In the genomic region with DNA sequence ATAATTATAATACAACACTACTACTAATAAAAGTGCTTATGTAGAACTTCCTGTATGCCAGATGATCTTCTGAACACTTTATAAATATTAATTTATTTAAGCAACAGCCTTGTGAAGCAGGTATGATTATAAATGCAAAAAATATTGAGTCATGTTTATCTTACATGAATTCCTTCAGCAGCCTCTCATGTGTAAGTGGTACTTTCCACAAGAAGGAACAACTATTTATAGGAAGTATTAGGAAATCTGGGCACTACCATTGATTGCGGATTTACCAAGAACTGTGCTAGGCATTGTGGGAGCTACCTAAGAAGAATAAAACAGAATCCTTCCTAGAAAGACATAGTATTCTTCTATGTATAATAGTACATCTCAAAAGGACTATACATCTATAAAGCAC, we compare ENCODE assay signal across 17 cellular contexts. TPM values are rescaled to one million over a fixed set of nuclear protein-coding genes. Genes with fewer than 3 reads are reported as not detected.
"Had no signal": no experiment of that assay in that cellular context is flagged by ENCODE, and none has a peak within 500 bp of the region (broad histone marks: within the 10 kb centered on the region; RNA-seq: fewer than 3 reads in every experiment).

No MANE protein-coding gene starts in this region.

- ATAC-seq: body of pancreas; gastroesophageal sphincter; left lobe of liver; psoas muscle; right lobe of liver; stimulated activated naive CD8-positive, alpha-beta T cell treated with anti-CD3 and anti-CD28 coated beads, Interleukin-15, Interleukin-2, amounts not matched to agents 100 U/mL and 50 U/mL, for 24 hours; WTC11 had no signal

- H3K27me3 ChIP-seq: body of pancreas, gastroesophageal sphincter, right lobe of liver had no signal

- H3K4me3 ChIP-seq: body of pancreas, gastroesophageal sphincter, psoas muscle, right lobe of liver, smooth muscle cell had no signal

- H3K27ac ChIP-seq: body of pancreas, gastroesophageal sphincter, psoas muscle, right lobe of liver had no signal

- H3K36me3 ChIP-seq: gastroesophageal sphincter, right lobe of liver had no signal

- H3K4me1 ChIP-seq: body of pancreas had no signal

- H3K9me3 ChIP-seq: body of pancreas, gastroesophageal sphincter, psoas muscle, right lobe of liver had no signal

- DNase-seq: activated CD4-positive, alpha-beta memory T cell treated with anti-CD3 and anti-CD28 coated beads, Interleukin-2, amount 10 ng/mL, durations not matched to agents 7 days and 5 days; activated CD4-positive, alpha-beta T cell treated with anti-CD3 and anti-CD28 coated beads for 4 hours; activated gamma-delta T cell treated with Interleukin-2 at 50 U/mL for 16 hours; activated naive CD8-positive, alpha-beta T cell treated with anti-CD3 and anti-CD28 coated beads for 36 hours; amygdala; body of pancreas; effector memory CD4-positive, alpha-beta T cell; psoas muscle; right lobe of liver; stimulated activated CD4-positive, alpha-beta T cell treated with anti-CD3 and anti-CD28 coated beads, Interleukin-4, amount 100 ng/mL, for 4 hours; stimulated activated CD8-positive, alpha-beta memory T cell treated with anti-CD3 and anti-CD28 coated beads, Interleukin-4, amount 100 ng/mL, for 48 hours; stimulated activated naive CD8-positive, alpha-beta T cell treated with anti-CD3 and anti-CD28 coated beads, Interleukin-15, Interleukin-2, amounts not matched to agents 100 U/mL and 50 U/mL, for 24 hours; T-helper 2 cell had no signal

RNA-seq across cellular contexts. Expression of a gene that starts 10.7 kb away (rescaled TPM):
- total RNA-seq: activated CD4-positive, alpha-beta memory T cell treated with anti-CD3 and anti-CD28 coated beads, Interleukin-2, amount 10 ng/mL, durations not matched to agents 7 days and 5 days; activated naive CD8-positive, alpha-beta T cell treated with anti-CD3 and anti-CD28 coated beads for 36 hours had no signal
